32 cellular contexts compared by ENCODE assay signal in the genomic region with DNA sequence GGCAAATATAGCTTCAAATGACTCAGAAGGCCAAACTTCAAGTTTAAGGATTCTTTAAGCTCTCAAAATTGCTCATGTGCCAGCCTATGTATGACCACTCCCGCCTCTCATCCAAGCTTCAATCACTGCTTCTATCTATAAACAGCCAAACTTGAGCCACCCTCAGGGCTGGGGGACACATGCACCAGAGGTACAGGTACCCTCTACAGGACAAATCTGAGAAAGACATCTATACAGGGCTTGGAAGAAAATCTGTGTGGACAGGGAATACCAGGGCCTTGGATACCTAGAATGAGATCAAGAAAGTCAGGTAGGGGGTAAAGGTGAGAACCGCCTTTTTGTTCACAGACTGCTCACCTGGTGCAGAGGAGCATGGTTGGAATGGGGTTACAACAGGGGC.
DNase-seq lines count a peak whose midpoint lies in the region; ATAC-seq, FAIRE-seq and TF ChIP-seq lines count a peak whose summit lies in the region.
"Had no signal": no experiment of that assay in that cellular context is flagged by ENCODE, and none has a peak within 500 bp of the region (broad histone marks: within the 10 kb centered on the region; RNA-seq: fewer than 3 reads in every experiment).

No MANE protein-coding gene starts in this region.

- H3K9me3 Mint-ChIP-seq in endodermal cell: peaks cover 14% of the 10 kb centered on the region
- peaks cover 7% of the 10 kb centered on the region for H3K9me3 Mint-ChIP-seq in activated T-helper 2 cell treated with anti-CD3 and anti-CD28 coated beads, Interferon-gamma antibody, Interleukin-2, Interleukin-4, amounts not matched to agents 10 μg/mL and 5 μg/mL and 100 μg/mL, durations not matched to agents 14 hours and 24 hours and 36 hours
- H3K9me3 Mint-ChIP-seq: HFFc6 had no signal

- peaks cover 6% of the 10 kb centered on the region; the same call in 1 of the 2 replicates for H3K9me2 ChIP-seq in PC-3 (replicated peaks; ENCODE audit: low read length)

- H3K27ac ChIP-seq in HepG2 (ENCODE audit: extremely low read length, insufficient read depth, low read length) (no peak overlapping the region), right lobe of liver (no peak overlapping the region), PC-3 (ENCODE audit: low read length) (no peak overlapping the region), endodermal cell (ENCODE audit: low read depth, low read length) (no peak overlapping the region), heart right ventricle (no peak overlapping the region)
- H3K27ac ChIP-seq: KMS-11, SK-N-MC had no signal

- H3K4me3 ChIP-seq in HepG2 (replicated peaks in 1 of 3; ENCODE audit: insufficient read depth in 1 of 3, low read depth in 2 of 3, low read length in 3 of 3): no peak overlapping the region
- no peak overlapping the region for H3K4me3 ChIP-seq in right lobe of liver
- no peak overlapping the region for H3K4me3 ChIP-seq in PC-3 (ENCODE audit: low read length)
- H3K4me3 ChIP-seq in endodermal cell (ENCODE audit: low read length): no peak overlapping the region
- no peak overlapping the region for H3K4me3 ChIP-seq in retinal pigment epithelial cell (ENCODE audit: low read length)
- no peak overlapping the region for H3K4me3 ChIP-seq in heart right ventricle
- H3K4me3 ChIP-seq: SK-N-MC had no signal

- TF ChIP-seq RAD21 in HepG2 (CRISPR knock-in tag; IDR thresholded peaks at IDR 0.05): no peak

- POLR2A ChIA-PET in HepG2 (lab: Yijun Ruan, JAX): no interaction called here
- POLR2A ChIA-PET in PC-3 (lab: Charles Lee; ENCODE audit: unreplicated experiment): no interaction called here

- ATAC-seq in HepG2: 0 out of 3 replicates have a peak, but pooled peaks have one; percentile 40
- ATAC-seq in right lobe of liver: no peak
- ATAC-seq in PC-3: no peak
- ATAC-seq in heart right ventricle: no peak

- no peaks in the 10 kb centered on the region for H3K27me3 ChIP-seq in HepG2 (ENCODE audit: control insufficient read depth in 1 of 2, insufficient read depth in 2 of 2, low read length in 2 of 2)
- H3K27me3 ChIP-seq in right lobe of liver: no peaks in the 10 kb centered on the region
- H3K27me3 ChIP-seq in PC-3 (ENCODE audit: low read length): no peaks in the 10 kb centered on the region
- H3K27me3 ChIP-seq in endodermal cell (ENCODE audit: control insufficient read depth, insufficient read depth, low read length, poor library complexity, severe bottlenecking): no peaks in the 10 kb centered on the region
- H3K27me3 ChIP-seq in heart right ventricle: no peaks in the 10 kb centered on the region

- TF ChIP-seq POLR2A in HepG2 (IDR thresholded peaks at IDR 0.05; ENCODE audit: insufficient read depth in 1 of 2, low read depth in 2 of 2, low read length in 2 of 2): no peak
- TF ChIP-seq POLR2A in right lobe of liver (IDR thresholded peaks at IDR 0.05): no peak

- H3F3A ChIP-seq in PC-3 (ENCODE audit: low read length, unreplicated experiment): no peaks in the 10 kb centered on the region

- BruUV-seq in HepG2 (replicated peaks; lab: Mats Ljungman, UMichigan): no TSS peak
- no TSS peak for BruUV-seq in PC-3 (replicated peaks; lab: Mats Ljungman, UMichigan)

- no peaks in the 10 kb centered on the region for H3K36me3 Mint-ChIP-seq in endodermal cell (ENCODE audit: low read depth)
- no peaks in the 10 kb centered on the region for H3K36me3 Mint-ChIP-seq in activated T-helper 2 cell treated with anti-CD3 and anti-CD28 coated beads, Interferon-gamma antibody, Interleukin-2, Interleukin-4, amounts not matched to agents 10 μg/mL and 5 μg/mL and 100 μg/mL, durations not matched to agents 14 hours and 24 hours and 36 hours (ENCODE audit: low read depth)
- H3K36me3 Mint-ChIP-seq: CD4-positive, alpha-beta memory T cell had no signal

- in situ Hi-C loops in HepG2 (cut with HindIII; ENCODE audit: extremely low pct_ligation_motif_present, low pct_unique_long_range_greater_than_20kb): no loop called here

- CTCF ChIA-PET in HepG2 (lab: Yijun Ruan, JAX; ENCODE audit: low intra/inter-chr PET ratio, low total read pairs): no interaction called here
- CTCF ChIA-PET in PC-3 (lab: Charles Lee): no interaction called here

- 14% methylated on average over 2 of the region's 2 CpGs for WGBS in HepG2 (ENCODE audit: low lambda C conversion rate)
- WGBS in right lobe of liver (ENCODE audit: insufficient coverage, low coverage, low lambda C conversion rate, missing lambda C conversion rate): 89% methylated on average over 2 of the region's 2 CpGs
- WGBS in endodermal cell (ENCODE audit: insufficient coverage in 1 of 2, insufficient read length in 1 of 2), 2 experiments: 94% methylated on average over 2 of the region's 2 CpGs; no CpG with 5 or more reads in 1 of the 2 experiments
- 93 to 96% methylated on average over 2 of the region's 2 CpGs for WGBS in heart right ventricle, 2 donors

- H3K27ac Mint-ChIP-seq in endodermal cell: no peak overlapping the region
- H3K27ac Mint-ChIP-seq in activated T-helper 2 cell treated with anti-CD3 and anti-CD28 coated beads, Interferon-gamma antibody, Interleukin-2, Interleukin-4, amounts not matched to agents 10 μg/mL and 5 μg/mL and 100 μg/mL, durations not matched to agents 14 hours and 24 hours and 36 hours: no peak overlapping the region
- H3K27ac Mint-ChIP-seq: CD4-positive, alpha-beta memory T cell; H9; HFFc6 had no signal

- no peaks in the 10 kb centered on the region for H3K9me3 ChIP-seq in HepG2 (ENCODE audit: low read length)
- H3K9me3 ChIP-seq in right lobe of liver: no peaks in the 10 kb centered on the region
- H3K9me3 ChIP-seq in PC-3 (ENCODE audit: low read length): no peaks in the 10 kb centered on the region
- H3K9me3 ChIP-seq in endodermal cell (ENCODE audit: control insufficient read depth, low read length): peaks cover 29% of the 10 kb centered on the region
- peaks cover 0 to 29% (median 10%) of the 10 kb centered on the region in 11 donors for H3K9me3 ChIP-seq in heart right ventricle

- FAIRE-seq in HepG2 (lab: Jason Lieb, UNC): no peak
- FAIRE-seq: A204.1, GM12891, RCC 7860 had no signal

- peaks cover 3% of the 10 kb centered on the region for H3K4me1 Mint-ChIP-seq in endodermal cell
- H3K4me1 Mint-ChIP-seq in activated T-helper 2 cell treated with anti-CD3 and anti-CD28 coated beads, Interferon-gamma antibody, Interleukin-2, Interleukin-4, amounts not matched to agents 10 μg/mL and 5 μg/mL and 100 μg/mL, durations not matched to agents 14 hours and 24 hours and 36 hours (ENCODE audit: low read depth): no peaks in the 10 kb centered on the region
- H3K4me1 Mint-ChIP-seq: CD4-positive, alpha-beta memory T cell had no signal

- TF ChIP-seq CTCF in HepG2 (CRISPR knock-in tag; IDR thresholded peaks at IDR 0.05) (no peak), right lobe of liver (IDR thresholded peaks at IDR 0.05) (no peak), PC-3 (conservative IDR thresholded peaks at IDR 0.05; ENCODE audit: low read depth, low read length) (peak; percentile 54), endodermal cell (conservative IDR thresholded peaks at IDR 0.05) (peak; percentile 57), retinal pigment epithelial cell (conservative IDR thresholded peaks at IDR 0.05; ENCODE audit: low read depth, low read length) (peak; percentile 4), heart right ventricle (IDR thresholded peaks at IDR 0.05) (no peak)

- H4K20me1 ChIP-seq in HepG2 (ENCODE audit: insufficient read depth, low read length): no peaks in the 10 kb centered on the region
- H4K20me1 ChIP-seq in PC-3 (ENCODE audit: low read length): no peaks in the 10 kb centered on the region

- H3K9ac ChIP-seq in HepG2 (ENCODE audit: insufficient read depth, low read depth, low read length) (no peak overlapping the region), PC-3 (ENCODE audit: low read length) (no peak overlapping the region), endodermal cell (ENCODE audit: extremely low read depth, low read length, poor library complexity, severe bottlenecking) (no peak overlapping the region)
- H3K9ac ChIP-seq: KMS-11 had no signal

- TF ChIP-seq EP300 in HepG2 (IDR thresholded peaks at IDR 0.05; ENCODE audit: low read depth in 2 of 2, low read length in 2 of 2): no peak
- TF ChIP-seq EP300 in HepG2 (CRISPR knock-in tag; IDR thresholded peaks at IDR 0.05; ENCODE audit: borderline replicate concordance): no peak

- no peak overlapping the region for H3K4me3 Mint-ChIP-seq in endodermal cell
- H3K4me3 Mint-ChIP-seq in activated T-helper 2 cell treated with anti-CD3 and anti-CD28 coated beads, Interferon-gamma antibody, Interleukin-2, Interleukin-4, amounts not matched to agents 10 μg/mL and 5 μg/mL and 100 μg/mL, durations not matched to agents 14 hours and 24 hours and 36 hours (ENCODE audit: low read depth): no peak overlapping the region
- H3K4me3 Mint-ChIP-seq: CD4-positive, alpha-beta memory T cell; H9; HFFc6 had no signal

- no peaks in the 10 kb centered on the region for H3K36me3 ChIP-seq in HepG2 (replicated peaks in 1 of 2; ENCODE audit: control insufficient read depth in 1 of 2, insufficient read depth in 2 of 2, low read length in 2 of 2)
- H3K36me3 ChIP-seq in right lobe of liver: no peaks in the 10 kb centered on the region
- no peaks in the 10 kb centered on the region for H3K36me3 ChIP-seq in PC-3 (ENCODE audit: low read depth, low read length)
- no peaks in the 10 kb centered on the region for H3K36me3 ChIP-seq in endodermal cell (ENCODE audit: control insufficient read depth, insufficient read depth, low read length)
- H3K36me3 ChIP-seq in heart right ventricle: no peaks in the 10 kb centered on the region

- H3K4me1 ChIP-seq in HepG2 (ENCODE audit: insufficient read depth, low read length) (no peaks in the 10 kb centered on the region), right lobe of liver (no peaks in the 10 kb centered on the region), PC-3 (ENCODE audit: insufficient read depth, low read length) (peaks cover 12% of the 10 kb centered on the region), endodermal cell (ENCODE audit: control insufficient read depth, insufficient read depth, low read length) (no peaks in the 10 kb centered on the region), heart right ventricle (no peaks in the 10 kb centered on the region)

- H3K4me2 ChIP-seq in HepG2 (ENCODE audit: low read depth, low read length): no peak overlapping the region
- no peak overlapping the region for H3K4me2 ChIP-seq in PC-3 (ENCODE audit: low read length)
- H3K4me2 ChIP-seq: KMS-11 had no signal

- intact Hi-C loops in HepG2 (cut with micrococcal nuclease; ENCODE audit: unreplicated experiment): no loop called here
- intact Hi-C loops in right lobe of liver (cut with DNase I): no loop called here
- intact Hi-C loops in PC-3 (cut with micrococcal nuclease): loop anchor here (2.0 kb wide), 1 partner anchor 133 kb away; no protein-coding TSS in a partner anchor
- intact Hi-C loops in heart right ventricle (cut with DNase I): loop anchor here in 1 of 10 donors (10.0 kb wide), 1 partner anchor 117 kb away; no protein-coding TSS in a partner anchor
- intact Hi-C loops in activated T-helper 2 cell treated with anti-CD3 and anti-CD28 coated beads, Interferon-gamma antibody, Interleukin-2, Interleukin-4, amounts not matched to agents 10 μg/mL and 5 μg/mL and 100 μg/mL, durations not matched to agents 14 hours and 24 hours and 36 hours (cut with micrococcal nuclease): no loop called here

- H3K27me3 Mint-ChIP-seq in endodermal cell (ENCODE audit: insufficient read depth): no peaks in the 10 kb centered on the region
- H3K27me3 Mint-ChIP-seq in activated T-helper 2 cell treated with anti-CD3 and anti-CD28 coated beads, Interferon-gamma antibody, Interleukin-2, Interleukin-4, amounts not matched to agents 10 μg/mL and 5 μg/mL and 100 μg/mL, durations not matched to agents 14 hours and 24 hours and 36 hours (ENCODE audit: low read depth): no peaks in the 10 kb centered on the region
- H3K27me3 Mint-ChIP-seq: CD4-positive, alpha-beta memory T cell had no signal

- no peaks in the 10 kb centered on the region for H3K79me2 ChIP-seq in HepG2 (ENCODE audit: insufficient read depth, low read length)
- no peaks in the 10 kb centered on the region for H3K79me2 ChIP-seq in PC-3 (ENCODE audit: low read length)

- H2AFZ ChIP-seq in HepG2 (ENCODE audit: low read length): no peak overlapping the region
- no peak overlapping the region for H2AFZ ChIP-seq in PC-3 (ENCODE audit: low read length)

- DNase-seq in HepG2 (ENCODE audit: low spot score) (no peak), right lobe of liver (no peak), PC-3 (peak; percentile 37), endodermal cell (peak; percentile 46), retinal pigment epithelial cell (ENCODE audit: low read depth) (no peak), heart right ventricle (no peak), anterior cingulate cortex (lab: John Stamatoyannopoulos, UW) (no peak)
- DNase-seq in activated T-helper 2 cell treated with anti-CD3 and anti-CD28 coated beads, Interferon-gamma antibody, Interleukin-2, Interleukin-4, amounts not matched to agents 10 μg/mL and 5 μg/mL and 100 μg/mL, durations not matched to agents 14 hours and 24 hours and 36 hours (ENCODE audit: low spot score): no peak
- DNase-seq: C1 segment of cervical spinal cord; CD4-positive, alpha-beta memory T cell; COR-L47; DMS79; EL; GF-D8; H9; HFFc6; IMR-90; MM.1S; NCI-H1048; NCI-H1417; NCI-H1694; NCI-H2029 treated with DMSO at 0.1 percent for 48 hours; NCI-H2171; NCI-H226; NCI-H510A treated with DMSO at 0.1 percent for 48 hours; NCI-H774; SIG-M5 had no signal

Comparison
In these comparisons a context has a peak if more than half of its experiments do, and no peak if none do; other contexts are left out.
1. DNase-seq: peak in PC-3 (single experiment) and endodermal cell (single experiment); none in HepG2 (single experiment), right lobe of liver (0 of 3), retinal pigment epithelial cell (single experiment), heart right ventricle (0 of 2), activated T-helper 2 cell treated with anti-CD3 and anti-CD28 coated beads, Interferon-gamma antibody, Interleukin-2, Interleukin-4, amounts not matched to agents 10 μg/mL and 5 μg/mL and 100 μg/mL, durations not matched to agents 14 hours and 24 hours and 36 hours (single experiment) and anterior cingulate cortex (0 of 58).
2. CTCF ChIP-seq: peak in PC-3 (single experiment), endodermal cell (single experiment) and retinal pigment epithelial cell (single experiment); none in HepG2 (single experiment), right lobe of liver (0 of 4) and heart right ventricle (0 of 9).